Comparison of ENCODE assay signal across 8 cellular contexts in the genomic region with DNA sequence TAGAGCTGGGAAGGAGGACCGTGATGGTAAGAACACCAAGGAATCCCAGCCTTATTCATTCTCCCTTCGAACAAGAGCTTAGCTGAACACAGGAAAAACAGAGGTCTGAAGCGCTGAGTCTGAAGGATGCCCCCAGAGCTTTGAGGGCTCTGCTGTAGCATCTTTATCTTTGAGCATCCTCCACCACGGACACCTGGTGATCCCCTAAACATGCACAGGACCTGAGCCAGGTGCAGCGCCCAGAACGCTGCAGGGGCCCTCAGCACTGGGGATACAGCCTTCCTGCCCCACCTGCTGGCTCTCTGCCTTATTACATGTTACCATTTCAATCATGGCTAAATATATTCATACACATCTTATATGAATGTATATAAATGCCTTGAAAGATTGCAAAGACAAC. TPM values are rescaled to one million over a fixed set of nuclear protein-coding genes. Genes with fewer than 3 reads are reported as not detected.
DNase-seq lines count a peak whose midpoint lies in the region; ATAC-seq and TF ChIP-seq lines count a peak whose summit lies in the region.

No MANE protein-coding gene starts in this region.

- H3K9me2 ChIP-seq in hepatocyte (replicated peaks; ENCODE audit: insufficient read depth), result no peaks in the 10 kb centered on the region

- H3K4me1 ChIP-seq in Panc1 (ENCODE audit: control insufficient read depth, insufficient read depth, low read length) (0 out of 2 replicates have a peak, but pooled peaks cover 5% of the 10 kb centered on the region), hepatocyte (ENCODE audit: insufficient read depth) (no peaks in the 10 kb centered on the region), prostate gland (replicated peaks) (no peaks in the 10 kb centered on the region)

- POLR2A ChIA-PET in Panc1 (lab: Charles Lee), result no interaction called here

- no TSS peak for BruUV-seq in Panc1 (replicated peaks; lab: Mats Ljungman, UMichigan)

- no peak overlapping the region for H2AFZ ChIP-seq in hepatocyte

- no peaks in the 10 kb centered on the region for H4K20me1 ChIP-seq in hepatocyte (ENCODE audit: insufficient read depth, poor library complexity, severe bottlenecking)

- in situ Hi-C loops in Panc1 (cut with HindIII; ENCODE audit: low pct_unique_long_range_greater_than_20kb, low sequenced_read_pairs), result no loop called here

- intact Hi-C loops in Panc1 (cut with micrococcal nuclease; ENCODE audit: unreplicated experiment) (loop anchor here (1.0 to 10.0 kb wide), 3 partner anchors 24 to 226 kb away; no protein-coding TSS in a partner anchor), prostate gland (cut with DNase I) (loop anchor here (5.0 kb wide), 1 partner anchor 152 kb away; no protein-coding TSS in a partner anchor)

- peak; percentile 48 for ATAC-seq in HG03520 (IDR thresholded peaks at IDR 0.05; ENCODE audit: unreplicated experiment)
- peak; percentile 91 for ATAC-seq in Panc1

- H3K79me2 ChIP-seq in hepatocyte, result no peaks in the 10 kb centered on the region

- CTCF ChIA-PET in Panc1 (lab: Charles Lee), result interaction anchor here (0.6 to 1.8 kb wide), 10 partner anchors 8 to 229 kb away, joined by 3 to 11 read pairs (median 4); a partner anchor contains a TSS

- no peak overlapping the region for H3K4me2 ChIP-seq in hepatocyte

- H3K4me3 ChIP-seq in Panc1 (ENCODE audit: low read depth in 2 of 2, low read length in 2 of 2) (no peak overlapping the region), hepatocyte (no peak overlapping the region), prostate gland (no peak overlapping the region)

- no peaks in the 10 kb centered on the region for H3K36me3 ChIP-seq in Panc1 (ENCODE audit: control insufficient read depth, insufficient read depth, low read length)
- H3K36me3 ChIP-seq in hepatocyte (replicated peaks; ENCODE audit: insufficient read depth, low read depth), result no peaks in the 10 kb centered on the region
- H3K36me3 ChIP-seq in prostate gland, result no peaks in the 10 kb centered on the region

- 52% methylated on average over 6 of the region's 6 CpGs for WGBS in hepatocyte (ENCODE audit: low lambda C conversion rate, missing lambda C conversion rate)
- 48% methylated on average over 6 of the region's 6 CpGs for WGBS in prostate gland

- H3K27me3 ChIP-seq in Panc1 (ENCODE audit: control insufficient read depth, insufficient read depth, low read length) (no peaks in the 10 kb centered on the region), hepatocyte (no peaks in the 10 kb centered on the region), prostate gland (replicated peaks; ENCODE audit: insufficient read depth) (no peaks in the 10 kb centered on the region)

- TF ChIP-seq CTCF in Panc1 (IDR thresholded peaks at IDR 0.05), result peak; percentile 85
- peak; percentile 49 for TF ChIP-seq CTCF in hepatocyte (IDR thresholded peaks at IDR 0.05; ENCODE audit: poor library complexity)
- peak in 2 of 4 experiments; percentile 34 to 50 for TF ChIP-seq CTCF in prostate gland (IDR thresholded peaks at IDR 0.05)

- H3K9me3 ChIP-seq in Panc1 (ENCODE audit: control insufficient read depth, insufficient read depth, low read depth, low read length) (no peaks in the 10 kb centered on the region), hepatocyte (ENCODE audit: low read depth) (no peaks in the 10 kb centered on the region), prostate gland (no peaks in the 10 kb centered on the region)

- H3K27ac ChIP-seq in Panc1 (ENCODE audit: low read length) (no peak overlapping the region), hepatocyte (no peak overlapping the region), prostate gland (no peak overlapping the region)

- TF ChIP-seq POLR2A in prostate gland (IDR thresholded peaks at IDR 0.05), result no peak

- DNase-seq in DMS114 treated with DMSO at 0.1 percent for 48 hours (lab: John Stamatoyannopoulos, UW; ENCODE audit: unreplicated experiment) (peak; percentile 55), Panc1 (ENCODE audit: low read depth, low spot score) (no peak), hepatocyte (ENCODE audit: low spot score) (peak; percentile 62), NCI-H187 treated with DMSO at 0.1 percent for 48 hours (lab: John Stamatoyannopoulos, UW) (no peak), prostate gland (ENCODE audit: low spot score) (no peak)
- peak; percentile 33 for DNase-seq in activated effector memory CD4-positive, alpha-beta T cell treated with Interleukin-2 at 50 U/mL for 16 hours
- peak; percentile 18 to 62 (median 42) for DNase-seq in stimulated activated naive CD4-positive, alpha-beta T cell (lab: John Stamatoyannopoulos, UW)

RNA-seq across cellular contexts. Expression of a gene that starts 7.7 kb away (rescaled TPM):
- total RNA-seq in Panc1 (2021; ENCODE audit: unreplicated experiment) (44.4 TPM), hepatocyte (5.6 and 17.4 TPM in 2 replicates), prostate gland (10 to 100 TPM; 20.9 to 27.5 TPM)
- polyA plus RNA-seq in Panc1 (2012; ENCODE audit: insufficient read length), result 39.2 TPM
- 28.3 and 28.6 TPM in 2 replicates for polyA plus RNA-seq in hepatocyte

RNA-seq across cellular contexts. Expression of a gene that starts 10.2 kb away (rescaled TPM):
- total RNA-seq in Panc1 (2021; ENCODE audit: unreplicated experiment) (0.21 TPM), hepatocyte (not detected in 2 replicates), prostate gland (10 to 100 TPM in 1 of 2 donors, 1 to 10 TPM in 1; 6.1 to 10.2 TPM)
- polyA plus RNA-seq in Panc1 (2012; ENCODE audit: insufficient read length), result 0.44 TPM
- polyA plus RNA-seq in hepatocyte, result not detected in 2 replicates

RNA-seq across cellular contexts. Expression of a gene that starts 17.4 kb away (rescaled TPM):
- total RNA-seq in Panc1 (2021; ENCODE audit: unreplicated experiment) (211 TPM), hepatocyte (94.2 and 117 TPM in 2 replicates), prostate gland (100 to 1,000 TPM; 118 to 188 TPM)
- polyA plus RNA-seq in Panc1 (2012; ENCODE audit: insufficient read length), result 269 TPM
- 198 and 218 TPM in 2 replicates for polyA plus RNA-seq in hepatocyte

RNA-seq across cellular contexts. Expression of a gene that starts 29.5 kb away (rescaled TPM):
- total RNA-seq in Panc1 (2021; ENCODE audit: unreplicated experiment) (not detected), hepatocyte (not detected in 2 replicates), prostate gland (not detected)
- polyA plus RNA-seq in Panc1 (2012; ENCODE audit: insufficient read length), result not detected
- polyA plus RNA-seq in hepatocyte, result not detected in 2 replicates

RNA-seq across cellular contexts. Expression of a gene that starts 32.9 kb away (rescaled TPM):
- total RNA-seq in Panc1 (2021; ENCODE audit: unreplicated experiment) (0.57 TPM), hepatocyte (0.03 and 0.84 TPM in 2 replicates), prostate gland (1 to 10 TPM in 1 of 2 donors, not detected in 1; 4.9 TPM)
- polyA plus RNA-seq in Panc1 (2012; ENCODE audit: insufficient read length), result 0.51 TPM
- not detected in 2 replicates for polyA plus RNA-seq in hepatocyte

Comparison
In these comparisons a context has a peak if more than half of its experiments do, and no peak if none do; other contexts are left out.
1. DNase-seq: peak in DMS114 treated with DMSO at 0.1 percent for 48 hours (single experiment), activated effector memory CD4-positive, alpha-beta T cell treated with Interleukin-2 at 50 U/mL for 16 hours (single experiment), hepatocyte (single experiment) and stimulated activated naive CD4-positive, alpha-beta T cell (6 of 6); none in Panc1 (single experiment), NCI-H187 treated with DMSO at 0.1 percent for 48 hours (single experiment) and prostate gland (single experiment).